Comparison of ENCODE assay signal across 8 cellular contexts in genomic region chr6:169724554-169725269, GRCh38. TPM values are rescaled to one million over a fixed set of nuclear protein-coding genes. Genes with fewer than 3 reads are reported as not detected.
DNase-seq lines count a peak whose midpoint lies in the region; ATAC-seq, FAIRE-seq and TF ChIP-seq lines count a peak whose summit lies in the region.

No MANE protein-coding gene starts in this region.

- DNase-seq in ELF-1 (ENCODE audit: low read depth, low spot score) = peak; percentile 72
- DNase-seq in Karpas-422 = peak; percentile 87
- DNase-seq in UCSD-AML1 (lab: John Stamatoyannopoulos, UW; ENCODE audit: unreplicated experiment) = peak; percentile 53
- no peak for DNase-seq in brain microvascular endothelial cell
- peak; percentile 20 for DNase-seq in small intestine
- no peak for DNase-seq in H4 (ENCODE audit: low spot score)

- H3K36me3 ChIP-seq in Karpas-422 (ENCODE audit: insufficient read depth, low read length) (peaks cover 9% of the 10 kb centered on the region), brain microvascular endothelial cell (replicated peaks) (no peaks in the 10 kb centered on the region), small intestine (ENCODE audit: control insufficient read depth in 2 of 2, insufficient read depth in 2 of 2, low read length in 2 of 2) (no peaks in the 10 kb centered on the region)

- no peaks in the 10 kb centered on the region for H3K9me2 ChIP-seq in Karpas-422 (replicated peaks; ENCODE audit: insufficient read depth, low read length)

- peaks cover 37% of the 10 kb centered on the region for H3K4me1 ChIP-seq in Karpas-422 (ENCODE audit: low read length)
- peaks cover 2 to 3% of the 10 kb centered on the region in 2 donors for H3K4me1 ChIP-seq in small intestine (ENCODE audit: control insufficient read depth in 2 of 2, insufficient read depth in 1 of 2, low read depth in 1 of 2, low read length in 1 of 2)

- H3K9me3 ChIP-seq in Karpas-422 (ENCODE audit: low read length) (no peaks in the 10 kb centered on the region), iPS-18c (ENCODE audit: control insufficient read depth, insufficient read depth, low read length) (no peaks in the 10 kb centered on the region), small intestine (ENCODE audit: control insufficient read depth, low read depth) (no peaks in the 10 kb centered on the region)

- no peak overlapping the region for H3K27ac ChIP-seq in Karpas-422 (ENCODE audit: low read length)
- H3K27ac ChIP-seq in brain microvascular endothelial cell = peak overlapping the region; percentile 47
- peak overlapping the region; percentile 84 to 85 for H3K27ac ChIP-seq in small intestine (ENCODE audit: low read depth in 1 of 2, low read length in 1 of 2)

- H3K4me2 ChIP-seq in Karpas-422 (ENCODE audit: low read depth, low read length, poor library complexity, severe bottlenecking) = peak overlapping the region; percentile 72

- peak; percentile 45 for ATAC-seq in GM21529 (IDR thresholded peaks at IDR 0.05; ENCODE audit: unreplicated experiment)

- H3K4me3 ChIP-seq in Karpas-422 (ENCODE audit: low read length) = peak overlapping the region; percentile 64
- H3K4me3 ChIP-seq in brain microvascular endothelial cell (ENCODE audit: low read depth, low read length) = peak overlapping the region; percentile 68
- H3K4me3 ChIP-seq in iPS-18c (ENCODE audit: insufficient read depth, low read depth, low read length) = peak overlapping the region; percentile 87
- H3K4me3 ChIP-seq in small intestine (ENCODE audit: low read depth in 1 of 2, low read length in 2 of 2) = peak overlapping the region; percentile 90 to 99

- peak overlapping the region; percentile 92 for H2AFZ ChIP-seq in Karpas-422 (ENCODE audit: low read length)

- no peak for FAIRE-seq in small intestine (lab: Jason Lieb, UNC)

- in situ Hi-C loops in brain microvascular endothelial cell (cut with HindIII; ENCODE audit: low pct_ligation_motif_present, low sequenced_read_pairs) = no loop called here

- peaks cover 37% of the 10 kb centered on the region for H3K79me2 ChIP-seq in Karpas-422 (ENCODE audit: low read length)

- TF ChIP-seq CTCF in brain microvascular endothelial cell (IDR thresholded peaks at IDR 0.05; ENCODE audit: low read depth, low read length, missing control alignments) = no peak

- peaks cover 6% of the 10 kb centered on the region; the same call in 1 of the 2 replicates for H4K20me1 ChIP-seq in Karpas-422 (ENCODE audit: insufficient read depth, low read depth, low read length)

- WGBS in small intestine, 3 donors = 0 to 4% (median 1%) methylated on average over 41 to 88 of the region's 88 CpGs

- H3K9ac ChIP-seq in Karpas-422 (ENCODE audit: low read length) = peak overlapping the region; percentile 72

- H3K27me3 ChIP-seq in Karpas-422 (ENCODE audit: low read length) (no peaks in the 10 kb centered on the region), brain microvascular endothelial cell (replicated peaks) (no peaks in the 10 kb centered on the region), small intestine (ENCODE audit: control insufficient read depth in 2 of 2, insufficient read depth in 2 of 2, low read length in 2 of 2) (no peaks in the 10 kb centered on the region)

RNA-seq across cellular contexts. Expression of gene PHF10, which starts 0.4 kb away (rescaled TPM):
- total RNA-seq in Karpas-422 (2014; rRNA removed; shearing (Covaris generic); ENCODE audit: low replicate concordance) = 37.9 and 53.2 TPM in 2 replicates
- polyA plus RNA-seq in small intestine = 10 to 100 TPM; 23.5 to 39.5 (median 33.8) TPM
- total RNA-seq in H4 (2014; rRNA removed; shearing (Covaris generic)) = 12.1 and 12.6 TPM in 2 replicates

RNA-seq across cellular contexts. Expression of gene C6orf120, which starts 22.8 kb away (rescaled TPM):
- 43.9 and 51.4 TPM in 2 replicates for total RNA-seq in Karpas-422 (2014; rRNA removed; shearing (Covaris generic); ENCODE audit: low replicate concordance)
- polyA plus RNA-seq in small intestine = 10 to 100 TPM in 1 of 3 donors, 1 to 10 TPM in 2; 8.4 to 12.3 (median 8.7) TPM
- total RNA-seq in H4 (2014; rRNA removed; shearing (Covaris generic)) = 17.2 and 17.6 TPM in 2 replicates

RNA-seq across cellular contexts. Expression of gene WDR27, which starts 22.9 kb away (rescaled TPM):
- total RNA-seq in Karpas-422 (2014; rRNA removed; shearing (Covaris generic); ENCODE audit: low replicate concordance) = 63.0 and 76.8 TPM in 2 replicates
- polyA plus RNA-seq in small intestine = 10 to 100 TPM in 1 of 3 donors, 1 to 10 TPM in 2; 9.7 to 19.7 (median 9.7) TPM
- total RNA-seq in H4 (2014; rRNA removed; shearing (Covaris generic)) = 3.7 and 5.0 TPM in 2 replicates

RNA-seq across cellular contexts. Expression of gene DYNLT2, which starts 26.7 kb away (rescaled TPM):
- total RNA-seq in Karpas-422 (2014; rRNA removed; shearing (Covaris generic); ENCODE audit: low replicate concordance) = 5.8 and 6.1 TPM in 2 replicates
- 1 to 10 TPM in 2 of 3 donors, under 1 TPM in 1; 0.89 to 1.6 (median 1.4) TPM for polyA plus RNA-seq in small intestine
- total RNA-seq in H4 (2014; rRNA removed; shearing (Covaris generic)) = 0.50 and 1.3 TPM in 2 replicates

RNA-seq across cellular contexts. Expression of gene ERMARD, which starts 26.7 kb away (rescaled TPM):
- 12.6 and 38.5 TPM in 2 replicates for total RNA-seq in Karpas-422 (2014; rRNA removed; shearing (Covaris generic); ENCODE audit: low replicate concordance)
- 10 to 100 TPM; 20.5 to 55.9 (median 41.9) TPM for polyA plus RNA-seq in small intestine
- 13.4 and 22.9 TPM in 2 replicates for total RNA-seq in H4 (2014; rRNA removed; shearing (Covaris generic))

Comparison
In these comparisons a context has a peak if more than half of its experiments do, and no peak if none do; other contexts are left out.
1. DNase-seq: peak in ELF-1 (single experiment), Karpas-422 (single experiment), UCSD-AML1 (single experiment) and small intestine (single experiment); none in brain microvascular endothelial cell (single experiment) and H4 (single experiment).
2. RNA of gene WDR27, which starts 22.9 kb away (total RNA-seq): 63.0 to 76.8 TPM in Karpas-422; 3.7 to 5.0 TPM in H4; every median in the first group is over 10 times any median in the second.
3. Peak in every context shown above with its lines, with median percentiles within 50 percentile points of each other: H3K4me3 ChIP-seq.